In genomic region chr15:45648521-45649200, GRCh38 we compare ENCODE assay signal across 10 cellular contexts. TPM values are rescaled to one million over a fixed set of nuclear protein-coding genes. Genes with fewer than 3 reads are reported as not detected.
A peak's percentile ranks its signal among the peaks of the same experiment; 100 is the strongest.
DNase-seq lines count a peak whose midpoint lies in the region; ATAC-seq and TF ChIP-seq lines count a peak whose summit lies in the region.
"Had no signal": no experiment of that assay in that cellular context is flagged by ENCODE, and none has a peak within 500 bp of the region (broad histone marks: within the 10 kb centered on the region; RNA-seq: fewer than 3 reads in every experiment).

No MANE protein-coding gene starts in this region.

- H3K27ac ChIP-seq in skeletal muscle tissue (ENCODE audit: low read depth, low read length) (peak overlapping the region; percentile 57), aorta (ENCODE audit: low read depth in 1 of 2, low read length in 2 of 2) (no peak overlapping the region)

- TF ChIP-seq CTCF in fibroblast of villous mesenchyme (IDR thresholded peaks at IDR 0.05; ENCODE audit: insufficient read depth, low read depth, low read length), result no peak

- no peak overlapping the region for H3K9ac ChIP-seq in skeletal muscle tissue (ENCODE audit: low read depth in 1 of 3, low read length in 3 of 3)

- peak overlapping the region; percentile 74 for H3K27ac Mint-ChIP-seq in activated CD4-positive, alpha-beta T cell treated with anti-CD3 and anti-CD28 coated beads, Interleukin-2, amount 10 ng/mL, durations not matched to agents 24 days and 14 days

- no peak for DNase-seq in activated CD4-positive, alpha-beta T cell treated with anti-CD3 and anti-CD28 coated beads, Interleukin-2, amount 10 ng/mL, durations not matched to agents 24 days and 14 days
- DNase-seq in activated CD4-positive, alpha-beta T cell treated with anti-CD3 and anti-CD28 coated beads for 48 hours, result no peak
- DNase-seq in RPMI7951 (ENCODE audit: low read depth), result peak; percentile 75
- peak; percentile 48 for DNase-seq in fibroblast of villous mesenchyme (ENCODE audit: low read depth)
- DNase-seq in UCSD-AML1 (lab: John Stamatoyannopoulos, UW; ENCODE audit: unreplicated experiment), result no peak
- no peak for DNase-seq in activated gamma-delta T cell treated with Interleukin-2 at 50 U/mL for 16 hours
- DNase-seq in aorta, result no peak
- DNase-seq: C1 segment of cervical spinal cord, NCI-H1092 treated with DMSO at 0.1 percent for 48 hours had no signal

- H3K4me1 ChIP-seq in skeletal muscle tissue (ENCODE audit: control insufficient read depth in 3 of 3, insufficient read depth in 3 of 3, low read length in 3 of 3), result peaks cover 13 to 49% (median 26%) of the 10 kb centered on the region in 3 donors
- H3K4me1 ChIP-seq in aorta (ENCODE audit: control insufficient read depth in 1 of 2, insufficient read depth in 2 of 2, low read length in 2 of 2), result peaks cover 9 to 10% of the 10 kb centered on the region in 2 donors

- no peaks in the 10 kb centered on the region for H3K36me3 ChIP-seq in skeletal muscle tissue (ENCODE audit: control insufficient read depth in 3 of 3, insufficient read depth in 3 of 3, low read length in 3 of 3)
- H3K36me3 ChIP-seq in aorta (ENCODE audit: control insufficient read depth in 1 of 2, insufficient read depth in 2 of 2, low read length in 1 of 2), result no peaks in the 10 kb centered on the region

- no peak overlapping the region for H3K4me3 ChIP-seq in fibroblast of villous mesenchyme (ENCODE audit: low read depth, low read length)
- H3K4me3 ChIP-seq in skeletal muscle tissue (ENCODE audit: low read length in 3 of 3), result no peak overlapping the region
- no peak overlapping the region for H3K4me3 ChIP-seq in aorta (ENCODE audit: low read length in 2 of 2)

- H3K9me3 Mint-ChIP-seq in activated CD4-positive, alpha-beta T cell treated with anti-CD3 and anti-CD28 coated beads, Interleukin-2, amount 10 ng/mL, durations not matched to agents 24 days and 14 days, result no peaks in the 10 kb centered on the region

- no peaks in the 10 kb centered on the region for H3K9me3 ChIP-seq in skeletal muscle tissue (ENCODE audit: control insufficient read depth in 3 of 3, low read length in 3 of 3)
- no peaks in the 10 kb centered on the region for H3K9me3 ChIP-seq in aorta (ENCODE audit: control insufficient read depth, low read length)

- H3K36me3 Mint-ChIP-seq in activated CD4-positive, alpha-beta T cell treated with anti-CD3 and anti-CD28 coated beads, Interleukin-2, amount 10 ng/mL, durations not matched to agents 24 days and 14 days (ENCODE audit: low read depth), result peaks cover 29% of the 10 kb centered on the region

- H3K27me3 ChIP-seq in skeletal muscle tissue (ENCODE audit: control insufficient read depth in 3 of 3, insufficient read depth in 3 of 3, low read length in 3 of 3) (no peaks in the 10 kb centered on the region), aorta (ENCODE audit: control insufficient read depth in 1 of 2, insufficient read depth in 2 of 2, low read length in 1 of 2) (no peaks in the 10 kb centered on the region)

- H3K4me3 Mint-ChIP-seq in activated CD4-positive, alpha-beta T cell treated with anti-CD3 and anti-CD28 coated beads, Interleukin-2, amount 10 ng/mL, durations not matched to agents 24 days and 14 days, result peak overlapping the region; percentile 19

- ATAC-seq in aorta (ENCODE audit: low FRiP score), result no peak

- intact Hi-C loops in activated CD4-positive, alpha-beta T cell treated with anti-CD3 and anti-CD28 coated beads, Interleukin-2, amount 10 ng/mL, durations not matched to agents 24 days and 14 days (cut with micrococcal nuclease), result no loop called here
- intact Hi-C loops in aorta (cut with DNase I), result no loop called here

- H3K27me3 Mint-ChIP-seq in activated CD4-positive, alpha-beta T cell treated with anti-CD3 and anti-CD28 coated beads, Interleukin-2, amount 10 ng/mL, durations not matched to agents 24 days and 14 days, result no peaks in the 10 kb centered on the region

- peaks cover 49% of the 10 kb centered on the region for H3K4me1 Mint-ChIP-seq in activated CD4-positive, alpha-beta T cell treated with anti-CD3 and anti-CD28 coated beads, Interleukin-2, amount 10 ng/mL, durations not matched to agents 24 days and 14 days

- 90 to 97% methylated on average over 4 of the region's 4 CpGs for WGBS in aorta, 2 donors

RNA-seq across cellular contexts. Expression of gene SQOR, which starts 13.8 kb away (rescaled TPM):
- total RNA-seq in activated CD4-positive, alpha-beta T cell treated with anti-CD3 and anti-CD28 coated beads, Interleukin-2, amount 10 ng/mL, durations not matched to agents 24 days and 14 days, result 103 and 108 TPM in 2 replicates
- 40.9 and 48.4 TPM in 2 replicates for total RNA-seq in RPMI7951 (2014; rRNA removed; shearing (Covaris generic))
- total RNA-seq in fibroblast of villous mesenchyme (46.7 and 81.6 TPM in 2 replicates), skeletal muscle tissue (11.5 TPM), aorta (10 to 100 TPM; 44.5 to 49.3 TPM)
- 10 to 100 TPM; 52.8 to 65.0 TPM for polyA plus RNA-seq in aorta

Comparison
In these comparisons a context has a peak if more than half of its experiments do, and no peak if none do; other contexts are left out.
1. DNase-seq: peak in RPMI7951 (single experiment) and fibroblast of villous mesenchyme (single experiment); none in activated CD4-positive, alpha-beta T cell treated with anti-CD3 and anti-CD28 coated beads, Interleukin-2, amount 10 ng/mL, durations not matched to agents 24 days and 14 days (single experiment), activated CD4-positive, alpha-beta T cell treated with anti-CD3 and anti-CD28 coated beads for 48 hours (single experiment), UCSD-AML1 (single experiment), activated gamma-delta T cell treated with Interleukin-2 at 50 U/mL for 16 hours (single experiment) and aorta (0 of 2).